Comparison of ENCODE assay signal across 14 cellular contexts in genomic region chr10:19570143-19570542, GRCh38.
"Had no signal": no experiment of that assay in that cellular context is flagged by ENCODE, and none has a peak within 500 bp of the region (broad histone marks: within the 10 kb centered on the region; RNA-seq: fewer than 3 reads in every experiment).

No MANE protein-coding gene starts in this region.

- H3K27ac Mint-ChIP-seq: activated naive CD8-positive, alpha-beta T cell treated with anti-CD3 and anti-CD28 coated beads, Interleukin-2, amount 10 ng/mL, durations not matched to agents 7 days and 5 days; naive thymus-derived CD8-positive, alpha-beta T cell had no signal

- H3K4me1 Mint-ChIP-seq: activated naive CD8-positive, alpha-beta T cell treated with anti-CD3 and anti-CD28 coated beads, Interleukin-2, amount 10 ng/mL, durations not matched to agents 7 days and 5 days; naive thymus-derived CD8-positive, alpha-beta T cell had no signal

- H3K27me3 Mint-ChIP-seq: activated naive CD8-positive, alpha-beta T cell treated with anti-CD3 and anti-CD28 coated beads, Interleukin-2, amount 10 ng/mL, durations not matched to agents 7 days and 5 days; naive thymus-derived CD8-positive, alpha-beta T cell had no signal

- H3K4me3 ChIP-seq: ascending aorta, left ventricle myocardium inferior, stomach had no signal

- H3K4me1 ChIP-seq: left ventricle myocardium inferior, stomach had no signal

- H3K9me3 ChIP-seq: ascending aorta, left ventricle myocardium inferior, stomach had no signal

- DNase-seq: activated CD4-positive, alpha-beta T cell treated with anti-CD3 and anti-CD28 coated beads, Interleukin-2, amount 50 U/mL, for 1 hour; activated naive CD4-positive, alpha-beta T cell; activated naive CD8-positive, alpha-beta T cell treated with anti-CD3 and anti-CD28 coated beads, Interleukin-2, amount 10 ng/mL, durations not matched to agents 7 days and 5 days; activated T-cell treated with anti-CD3 and anti-CD28 coated beads for 4 hours; islet precursor cell; left ventricle myocardium inferior; mesenchymal stem cell; naive thymus-derived CD8-positive, alpha-beta T cell; right cardiac atrium; stimulated activated CD4-positive, alpha-beta T cell treated with anti-CD3 and anti-CD28 coated beads, Interleukin-2, amount 100 ng/mL, for 24 hours; stomach; T-helper 9 cell had no signal

- H3K36me3 Mint-ChIP-seq: activated naive CD8-positive, alpha-beta T cell treated with anti-CD3 and anti-CD28 coated beads, Interleukin-2, amount 10 ng/mL, durations not matched to agents 7 days and 5 days; naive thymus-derived CD8-positive, alpha-beta T cell had no signal

- H3K27ac ChIP-seq: left ventricle myocardium inferior, stomach had no signal

- ATAC-seq: activated CD4-positive, CD25-positive, alpha-beta regulatory T cell treated with anti-CD3 and anti-CD28 coated beads, Interleukin-2, amount 50 U/mL, for 24 hours; naive thymus-derived CD8-positive, alpha-beta T cell; right cardiac atrium had no signal

- H3K4me3 Mint-ChIP-seq: activated naive CD8-positive, alpha-beta T cell treated with anti-CD3 and anti-CD28 coated beads, Interleukin-2, amount 10 ng/mL, durations not matched to agents 7 days and 5 days; naive thymus-derived CD8-positive, alpha-beta T cell had no signal

- H3K36me3 ChIP-seq: ascending aorta, left ventricle myocardium inferior, stomach had no signal

- H3K27me3 ChIP-seq: ascending aorta, stomach had no signal

- H3K9me3 Mint-ChIP-seq: activated naive CD8-positive, alpha-beta T cell treated with anti-CD3 and anti-CD28 coated beads, Interleukin-2, amount 10 ng/mL, durations not matched to agents 7 days and 5 days had no signal
